ENCODE assay signal across 27 cellular contexts in the genomic region with DNA sequence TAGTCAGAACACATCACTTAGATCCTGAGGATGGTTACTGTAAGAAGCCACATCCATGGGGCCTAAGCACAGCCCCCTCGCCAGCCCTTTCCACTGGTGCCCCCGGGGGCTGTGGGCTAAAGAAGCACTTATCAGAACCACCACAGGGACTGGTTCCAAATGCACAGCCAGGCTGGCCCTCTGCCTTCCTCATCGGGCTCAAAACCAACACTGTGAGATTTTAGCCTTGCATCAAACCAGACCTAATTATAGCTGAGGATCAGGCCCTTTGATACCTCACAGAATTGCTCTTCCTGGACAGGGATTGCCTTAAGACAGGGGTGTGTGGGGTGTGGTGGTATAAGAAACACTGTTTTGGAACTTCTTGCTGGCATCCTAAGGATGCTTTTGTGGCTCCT.
"Had no signal": no experiment of that assay in that cellular context is flagged by ENCODE, and none has a peak within 500 bp of the region (broad histone marks: within the 10 kb centered on the region; RNA-seq: fewer than 3 reads in every experiment).

No MANE protein-coding gene starts in this region.

- H3K9me3 ChIP-seq: gastrocnemius medialis, mucosa of descending colon, stomach, thyroid gland, upper lobe of left lung had no signal

- ATAC-seq: activated CD8-positive, alpha-beta memory T cell treated with anti-CD3 and anti-CD28 coated beads, Interleukin-2, amount 10 ng/mL, durations not matched to agents 7 days and 5 days; activated CD8-positive, alpha-beta T cell treated with anti-CD3 and anti-CD28 coated beads for 36 hours; activated naive CD4-positive, alpha-beta T cell treated with anti-CD3 and anti-CD28 coated beads, Interleukin-2, amount 50 U/mL, for 72 hours; activated T-cell treated with anti-CD3 and anti-CD28 coated beads, Interleukin-2, amount 50 U/mL, for 72 hours; gastrocnemius medialis; left lobe of liver; mucosa of descending colon; natural killer cell treated with Interleukin-12 subunit alpha and Interleukin-12 subunit beta and Interleukin-15 and Interleukin-18, amount 100 ng/mL, for 72 hours; sciatic nerve; stimulated activated memory B cell treated with anti-CD40 and anti-IgM and Interleukin-4, amounts not matched to agents 10 μg/mL and 1 μg/mL and 100 μg/mL, for 72 hours had no signal

- H3K4me1 ChIP-seq: gastrocnemius medialis, stomach, thyroid gland, upper lobe of left lung had no signal

- H3K36me3 ChIP-seq: thyroid gland had no signal

- DNase-seq: activated CD4-positive, alpha-beta T cell treated with anti-CD3 and anti-CD28 coated beads for 1 hour; activated CD4-positive, alpha-beta T cell treated with anti-CD3 and anti-CD28 coated beads, Interleukin-2, amount 50 U/mL, for 1 hour; activated CD8-positive, alpha-beta memory T cell treated with anti-CD3 and anti-CD28 coated beads, Interleukin-2, amount 10 ng/mL, durations not matched to agents 7 days and 5 days; activated CD8-positive, alpha-beta T cell treated with anti-CD3 and anti-CD28 coated beads for 36 hours; activated naive CD4-positive, alpha-beta T cell; activated T-cell treated with anti-CD3 and anti-CD28 coated beads for 4 hours; activated T-cell treated with anti-CD3 and anti-CD28 coated beads, Interleukin-2, amount 50 U/mL, for 72 hours; effector memory CD4-positive, alpha-beta T cell; erythroblast; gastrocnemius medialis; hypothalamus; immature natural killer cell; mucosa of descending colon; stimulated activated CD4-positive, alpha-beta T cell treated with anti-CD3 and anti-CD28 coated beads, Interleukin-4, amount 100 ng/mL, for 4 hours; stomach; T-helper 2 cell; thyroid gland; upper lobe of left lung had no signal

- H3K4me3 ChIP-seq: coronary artery, dorsolateral prefrontal cortex, gastrocnemius medialis, lung, mucosa of descending colon, skin epidermis, stomach, thyroid gland, upper lobe of left lung had no signal

- H3K27ac ChIP-seq: coronary artery, gastrocnemius medialis, skin epidermis, stomach, thyroid gland, upper lobe of left lung had no signal

- H3K27me3 ChIP-seq: dorsolateral prefrontal cortex, gastrocnemius medialis, stomach, thyroid gland, upper lobe of left lung had no signal
